ENCODE assay signal across 29 cellular contexts in the genomic region with DNA sequence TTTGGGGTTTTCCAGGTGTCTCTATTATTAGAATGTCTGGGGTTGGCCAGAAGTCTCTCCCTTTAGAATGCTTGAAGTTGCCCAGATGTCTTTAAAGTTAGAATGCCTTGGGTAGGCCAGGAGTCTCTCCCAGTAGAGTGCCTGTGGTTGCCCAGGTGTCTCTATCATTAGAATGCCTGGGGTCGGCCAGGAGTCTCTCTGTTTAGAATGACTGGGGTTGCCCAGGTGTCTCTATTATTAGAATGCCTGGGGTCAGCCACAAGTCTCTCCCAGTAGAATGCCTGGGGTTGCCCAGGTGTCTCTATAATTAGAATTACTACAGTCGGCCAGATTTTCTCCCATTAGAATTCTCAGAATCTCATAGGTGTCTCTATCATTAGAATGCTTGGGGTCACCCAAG.
"Had no signal": no experiment of that assay in that cellular context is flagged by ENCODE, and none has a peak within 500 bp of the region (broad histone marks: within the 10 kb centered on the region; RNA-seq: fewer than 3 reads in every experiment).

No MANE protein-coding gene starts in this region.

- H3K27me3 Mint-ChIP-seq: type B pancreatic cell had no signal

- H3K4me1 Mint-ChIP-seq: naive thymus-derived CD8-positive, alpha-beta T cell; nephron; neural crest cell; stimulated activated memory B cell treated with anti-CD40 and anti-IgM and Interleukin-4, amounts not matched to agents 10 μg/mL and 1 μg/mL and 100 μg/mL, for 72 hours; stimulated activated naive CD8-positive, alpha-beta T cell treated with anti-CD3 and anti-CD28 coated beads, Interleukin-15, amount 100 ng/mL, for 72 hours had no signal

- H3K4me3 ChIP-seq: hepatocyte, left ventricle myocardium inferior, lung, mucosa of descending colon, pancreas, prostate gland, sigmoid colon, tibial nerve, vagina had no signal

- H3K4me2 ChIP-seq: hepatocyte had no signal

- H3K36me3 Mint-ChIP-seq: stimulated activated memory B cell treated with anti-CD40 and anti-IgM and Interleukin-4, amounts not matched to agents 10 μg/mL and 1 μg/mL and 100 μg/mL, for 72 hours; type B pancreatic cell had no signal

- H3K4me3 Mint-ChIP-seq: naive thymus-derived CD8-positive, alpha-beta T cell; nephron; neural crest cell; stimulated activated memory B cell treated with anti-CD40 and anti-IgM and Interleukin-4, amounts not matched to agents 10 μg/mL and 1 μg/mL and 100 μg/mL, for 72 hours; stimulated activated naive CD8-positive, alpha-beta T cell treated with anti-CD3 and anti-CD28 coated beads, Interleukin-15, amount 100 ng/mL, for 72 hours; type B pancreatic cell had no signal

- H3K27me3 ChIP-seq: hepatocyte, pancreas, sigmoid colon, tibial nerve, vagina had no signal

- H3K27ac Mint-ChIP-seq: naive thymus-derived CD8-positive, alpha-beta T cell; nephron; stimulated activated memory B cell treated with anti-CD40 and anti-IgM and Interleukin-4, amounts not matched to agents 10 μg/mL and 1 μg/mL and 100 μg/mL, for 72 hours; stimulated activated naive CD8-positive, alpha-beta T cell treated with anti-CD3 and anti-CD28 coated beads, Interleukin-15, amount 100 ng/mL, for 72 hours; type B pancreatic cell had no signal

- H3K4me1 ChIP-seq: pancreas, prostate gland, sigmoid colon, tibial nerve, vagina had no signal

- H2AFZ ChIP-seq: hepatocyte had no signal

- H3K9me3 Mint-ChIP-seq: stimulated activated memory B cell treated with anti-CD40 and anti-IgM and Interleukin-4, amounts not matched to agents 10 μg/mL and 1 μg/mL and 100 μg/mL, for 72 hours had no signal

- ATAC-seq: mucosa of descending colon; naive thymus-derived CD8-positive, alpha-beta T cell; pancreas; right cardiac atrium; stimulated activated memory B cell treated with anti-CD40 and anti-IgM and Interleukin-4, amounts not matched to agents 10 μg/mL and 1 μg/mL and 100 μg/mL, for 72 hours; stimulated activated naive CD8-positive, alpha-beta T cell treated with anti-CD3 and anti-CD28 coated beads, Interleukin-15, amount 100 ng/mL, for 72 hours had no signal

- H3K9me3 ChIP-seq: mucosa of descending colon, pancreas, prostate gland, sigmoid colon, vagina had no signal

- H3K79me2 ChIP-seq: hepatocyte had no signal

- H3K27ac ChIP-seq: hepatocyte, left ventricle myocardium inferior, pancreas, prostate gland, sigmoid colon, tibial nerve, vagina had no signal

- DNase-seq: islet precursor cell; left ventricle myocardium inferior; mesendoderm; midbrain; mucosa of descending colon; naive thymus-derived CD8-positive, alpha-beta T cell; nucleus accumbens; posterior cingulate gyrus; retina; right cardiac atrium; sigmoid colon; small intestine; stimulated activated CD4-positive, alpha-beta T cell treated with anti-CD3 and anti-CD28 coated beads, Interleukin-1b, Interleukin-23, amount 100 ng/mL, for 48 hours; stimulated activated CD4-positive, alpha-beta T cell treated with anti-CD3 and anti-CD28 coated beads, Interleukin-2, amount 100 ng/mL, for 48 hours; stimulated activated CD4-positive, alpha-beta T cell treated with anti-CD3 and anti-CD28 coated beads, Interleukin-4, amount 100 ng/mL, for 4 hours; stimulated activated CD8-positive, alpha-beta memory T cell treated with anti-CD3 and anti-CD28 coated beads, Interleukin-4, amount 100 ng/mL, for 48 hours; stimulated activated naive CD4-positive, alpha-beta T cell treated with Interleukin-2 at 50 U/mL for 16 hours; stimulated activated naive CD8-positive, alpha-beta T cell treated with anti-CD3 and anti-CD28 coated beads, Interleukin-15, amount 100 ng/mL, for 72 hours; substantia nigra had no signal

- H3K36me3 ChIP-seq: left ventricle myocardium inferior, pancreas, prostate gland, sigmoid colon, tibial nerve, vagina had no signal
